ENCODE assay signal across 7 cellular contexts in genomic region chr2:87317193-87317592, GRCh38.
DNase-seq lines count a peak whose midpoint lies in the region; ATAC-seq, FAIRE-seq and TF ChIP-seq lines count a peak whose summit lies in the region.
"Not testable (repeated sequence)": the region's sequence is repeated elsewhere in the genome, so short reads cannot be mapped to it uniquely, and the experiment has no call there.

No MANE protein-coding gene starts in this region.

- FAIRE-seq in RCC 7860 (lab: Jason Lieb, UNC) = not testable (repeated sequence)
- FAIRE-seq in endothelial cell of umbilical vein (lab: Jason Lieb, UNC) = peak; percentile 40

- in situ Hi-C loops in IMR-90 (cut with MboI; ENCODE audit: low sequenced_read_pairs); astrocyte of the spinal cord (cut with HindIII; ENCODE audit: low sequenced_read_pairs): not testable (repeated sequence)

- not testable (repeated sequence) for H3K36me3 ChIP-seq in IMR-90 (ENCODE audit: control insufficient read depth, insufficient read depth, low read length); endothelial cell of umbilical vein (ENCODE audit: control insufficient read depth in 2 of 2, extremely low read depth in 1 of 2, insufficient read depth in 2 of 2, low read length in 2 of 2); osteoblast (ENCODE audit: insufficient read depth, low read length)

- peak overlapping the region; percentile 50; the same call in 1 of the 2 replicates for H3K4ac ChIP-seq in IMR-90 (ENCODE audit: low read depth, low read length)

- H4K20me1 ChIP-seq in IMR-90 (ENCODE audit: insufficient read depth, low read length); endothelial cell of umbilical vein (replicated peaks; ENCODE audit: control insufficient read depth, extremely low read depth, insufficient read depth, low read length); osteoblast (ENCODE audit: insufficient read depth, low read length): not testable (repeated sequence)

- TF ChIP-seq RAD21 in IMR-90 (IDR thresholded peaks at IDR 0.05; ENCODE audit: low read length) = not testable (repeated sequence)

- H2BK5ac ChIP-seq in IMR-90 (ENCODE audit: low read depth, low read length, poor library complexity, severe bottlenecking) = peak overlapping the region; percentile 58

- not testable (repeated sequence) for H2AFZ ChIP-seq in IMR-90 (replicated peaks; ENCODE audit: low read length, poor library complexity); endothelial cell of umbilical vein (ENCODE audit: low read depth, low read length)
- H2AFZ ChIP-seq in osteoblast (ENCODE audit: low read length) = peak overlapping the region; percentile 47

- not testable (repeated sequence) for H3K23ac ChIP-seq in IMR-90 (ENCODE audit: low read depth, low read length)

- POLR2A ChIA-PET in IMR-90 (lab: Charles Lee; ENCODE audit: unreplicated experiment); endothelial cell of umbilical vein (lab: Charles Lee): not testable (repeated sequence)

- H4K5ac ChIP-seq in IMR-90 (ENCODE audit: low read depth, low read length) = not testable (repeated sequence)

- CTCF ChIA-PET in IMR-90 (lab: Yijun Ruan, JAX); endothelial cell of umbilical vein (lab: Charles Lee): not testable (repeated sequence)

- H3K27me3 ChIP-seq in IMR-90 (ENCODE audit: control insufficient read depth, insufficient read depth, low read length); endothelial cell of umbilical vein (ENCODE audit: control insufficient read depth in 2 of 2, insufficient read depth in 2 of 2, low read length in 2 of 2); osteoblast (ENCODE audit: insufficient read depth, low read length): not testable (repeated sequence)

- peak overlapping the region; percentile 74; the same call in 1 of the 2 replicates for H2BK120ac ChIP-seq in IMR-90 (ENCODE audit: low read depth, low read length)

- no CpG with 5 or more reads among the region's 1 CpG for WGBS in IMR-90 (ENCODE audit: extremely low coverage in 2 of 2, insufficient read length in 1 of 2), 2 experiments

- BruUV-seq in IMR-90 (replicated peaks; lab: Mats Ljungman, UMichigan); endothelial cell of umbilical vein (replicated peaks; lab: Mats Ljungman, UMichigan): not testable (repeated sequence)

- H3K9ac ChIP-seq in IMR-90 (ENCODE audit: low read depth, low read length); endothelial cell of umbilical vein (replicated peaks; ENCODE audit: extremely low read depth, insufficient read depth, low read length): not testable (repeated sequence)

- H3K9me1 ChIP-seq in IMR-90 (ENCODE audit: insufficient read depth, low read length); endothelial cell of umbilical vein (replicated peaks; ENCODE audit: control insufficient read depth, extremely low read depth, insufficient read depth, low read length): not testable (repeated sequence)

- not testable (repeated sequence) for H3K4me2 ChIP-seq in IMR-90 (ENCODE audit: low read depth, low read length); endothelial cell of umbilical vein (ENCODE audit: insufficient read depth, low read length); osteoblast (ENCODE audit: insufficient read depth, low read length)

- H3K18ac ChIP-seq in IMR-90 (ENCODE audit: low read depth, low read length) = not testable (repeated sequence)

- not testable (repeated sequence) for ATAC-seq in IMR-90 (ENCODE audit: low read depth)

- not testable (repeated sequence) for TF ChIP-seq CTCF in IMR-90 (conservative IDR thresholded peaks at IDR 0.05; ENCODE audit: low read depth, low read length); astrocyte of the spinal cord (IDR thresholded peaks at IDR 0.05; ENCODE audit: low read depth, low read length); endothelial cell of umbilical vein (IDR thresholded peaks at IDR 0.05; ENCODE audit: extremely low read depth in 1 of 2, insufficient read depth in 1 of 2, low read depth in 1 of 2, low read length in 2 of 2); osteoblast (IDR thresholded peaks at IDR 0.05; ENCODE audit: extremely low read depth, low read depth, low read length)

- not testable (repeated sequence) for H3K4me3 ChIP-seq in IMR-90 (ENCODE audit: insufficient read depth, low read depth, low read length); astrocyte of the spinal cord (ENCODE audit: low read depth, low read length); endothelial cell of umbilical vein (replicated peaks in 1 of 3; ENCODE audit: insufficient read depth in 1 of 3, low read depth in 1 of 3, low read length in 3 of 3); osteoblast (ENCODE audit: insufficient read depth, low read length)

- not testable (repeated sequence) for H3K9me3 ChIP-seq in IMR-90 (ENCODE audit: control insufficient read depth, insufficient read depth, low read length); endothelial cell of umbilical vein (replicated peaks; ENCODE audit: control insufficient read depth, insufficient read depth, low read length); osteoblast (ENCODE audit: low read depth, low read length)

- DNase-seq in ELR (ENCODE audit: low read depth) = peak; percentile 40
- peak; percentile 3 for DNase-seq in IMR-90
- DNase-seq in RCC 7860 (ENCODE audit: low spot score) = peak; percentile 6
- DNase-seq in astrocyte of the spinal cord (ENCODE audit: low read depth, low spot score) = peak; percentile 13
- peak; percentile 77 for DNase-seq in endothelial cell of umbilical vein (ENCODE audit: low read depth, low spot score)
- DNase-seq in iris pigment epithelial cell (ENCODE audit: low read depth) = peak; percentile 12
- DNase-seq in osteoblast (ENCODE audit: insufficient read length, low spot score, missing footprints) = not testable (repeated sequence)

- not testable (repeated sequence) for H3K79me2 ChIP-seq in endothelial cell of umbilical vein (ENCODE audit: control insufficient read depth, insufficient read depth, low read length); osteoblast (ENCODE audit: insufficient read depth, low read length)

- intact Hi-C loops in IMR-90 (cut with micrococcal nuclease); endothelial cell of umbilical vein (cut with micrococcal nuclease): not testable (repeated sequence)

- not testable (repeated sequence) for TF ChIP-seq POLR2A in IMR-90 (IDR thresholded peaks at IDR 0.05; ENCODE audit: low read depth, low read length); endothelial cell of umbilical vein (IDR thresholded peaks at IDR 0.05; ENCODE audit: low read depth, low read length)

- H3K4me1 ChIP-seq in IMR-90 (ENCODE audit: control insufficient read depth, insufficient read depth, low read length); endothelial cell of umbilical vein (ENCODE audit: control insufficient read depth, extremely low read depth, insufficient read depth, low read length); osteoblast (ENCODE audit: insufficient read depth, low read length): not testable (repeated sequence)

- not testable (repeated sequence) for H4K91ac ChIP-seq in IMR-90 (ENCODE audit: insufficient read depth, low read depth, low read length)

- H4K8ac ChIP-seq in IMR-90 (ENCODE audit: low read depth in 2 of 2, low read length in 2 of 2) = peak overlapping the region; percentile 55 to 57; a peak in 1 of 4 replicates

- not testable (repeated sequence) for H3K14ac ChIP-seq in IMR-90 (replicated peaks; ENCODE audit: low read depth, low read length)

- not testable (repeated sequence) for H3K79me1 ChIP-seq in IMR-90 (ENCODE audit: low read depth in 1 of 2, low read length in 2 of 2)

- not testable (repeated sequence) for H3K56ac ChIP-seq in IMR-90 (ENCODE audit: extremely low read depth, insufficient read depth, low read length)

- H2BK15ac ChIP-seq in IMR-90 (ENCODE audit: low read depth, low read length) = peak overlapping the region; percentile 84; the same call in 1 of the 3 replicates

- not testable (repeated sequence) for H2AK9ac ChIP-seq in IMR-90 (replicated peaks; ENCODE audit: low read depth, low read length, poor library complexity)

- 0 out of 2 replicates have a peak overlapping the region, but pooled peaks have one; percentile 50 for H2AK5ac ChIP-seq in IMR-90 (ENCODE audit: low read depth, low read length)

- peak overlapping the region; percentile 35; the same call in 1 of the 2 replicates for H2BK20ac ChIP-seq in IMR-90 (ENCODE audit: low read depth, low read length)

- dilution Hi-C loops in IMR-90 (cut with HindIII; ENCODE audit: low sequenced_read_pairs, unreplicated experiment); endothelial cell of umbilical vein (cut with MboI; ENCODE audit: extremely low pct_ligation_motif_present, low sequenced_read_pairs): not testable (repeated sequence)

- H3K27ac ChIP-seq in IMR-90 (ENCODE audit: insufficient read depth, low read length) = 0 out of 2 replicates have a peak overlapping the region, but pooled peaks have one; percentile 18
- not testable (repeated sequence) for H3K27ac ChIP-seq in endothelial cell of umbilical vein (ENCODE audit: insufficient read depth, low read depth, low read length); osteoblast (ENCODE audit: low read depth, low read length)
